In genomic region chr15:40367673-40368611, GRCh38 we compare ENCODE assay signal across 8 cellular contexts.
DNase-seq lines count a peak whose midpoint lies in the region; FAIRE-seq and TF ChIP-seq lines count a peak whose summit lies in the region.

No MANE protein-coding gene starts in this region.

- H2AFZ ChIP-seq in MM.1S (ENCODE audit: low read length): peak overlapping the region; percentile 98

- DNase-seq in ELF-1 (ENCODE audit: low read depth, low spot score) (peak; percentile 96), H54 (ENCODE audit: insufficient read length, low spot score) (peak; percentile 95), MM.1S (peak; percentile 96), T-helper 9 cell (peak; percentile 77), astrocyte of the spinal cord (ENCODE audit: low read depth, low spot score) (peak; percentile 82), iPS DF 6.9 (ENCODE audit: low read depth, low spot score) (peak; percentile 82), skeletal muscle cell (ENCODE audit: low read depth) (peak; percentile 63), NCI-H128 (lab: John Stamatoyannopoulos, UW; ENCODE audit: unreplicated experiment) (no peak)

- H3K9me3 ChIP-seq in MM.1S (replicated peaks; ENCODE audit: insufficient read depth, low read length) (no peaks in the 10 kb centered on the region), iPS DF 6.9 (ENCODE audit: control insufficient read depth, insufficient read depth, low read length) (no peaks in the 10 kb centered on the region)

- H3K4me2 ChIP-seq in MM.1S (ENCODE audit: low read depth, low read length): peak overlapping the region; percentile 96

- no CpG with 5 or more reads among the region's 91 CpGs for WGBS in iPS DF 6.9 (ENCODE audit: insufficient coverage, insufficient read length)

- no peaks in the 10 kb centered on the region; the same call in 1 of the 2 replicates for H3F3A ChIP-seq in MM.1S (ENCODE audit: insufficient read depth, low read length)

- H4K20me1 ChIP-seq in MM.1S (ENCODE audit: insufficient read depth, low read length): no peaks in the 10 kb centered on the region

- H3K9ac ChIP-seq in MM.1S (ENCODE audit: low read length): peak overlapping the region; percentile 46; the same call in 1 of the 2 replicates

- H3K27ac ChIP-seq in MM.1S (ENCODE audit: low read length) (peak overlapping the region; percentile 28; the same call in 1 of the 2 replicates), iPS DF 6.9 (ENCODE audit: low read length) (no peak overlapping the region)

- no peaks in the 10 kb centered on the region for H3K36me3 ChIP-seq in MM.1S (replicated peaks; ENCODE audit: insufficient read depth, low read length)
- H3K36me3 ChIP-seq in iPS DF 6.9 (ENCODE audit: control insufficient read depth, insufficient read depth, low read length): no peaks in the 10 kb centered on the region

- in situ Hi-C loops in astrocyte of the spinal cord (cut with HindIII; ENCODE audit: low sequenced_read_pairs): no loop called here

- FAIRE-seq in H54 (lab: Jason Lieb, UNC): no peak

- H3K4me3 ChIP-seq in MM.1S (ENCODE audit: low read length): peak overlapping the region; percentile 60
- peak overlapping the region; percentile 15 for H3K4me3 ChIP-seq in astrocyte of the spinal cord (ENCODE audit: low read depth, low read length)
- H3K4me3 ChIP-seq in iPS DF 6.9 (ENCODE audit: low read length): peak overlapping the region; percentile 11; the same call in 1 of the 2 replicates
- peak overlapping the region; percentile 37 for H3K4me3 ChIP-seq in skeletal muscle cell (ENCODE audit: low read depth, low read length)

- H3K27me3 ChIP-seq in MM.1S (replicated peaks; ENCODE audit: insufficient read depth, low read length) (peaks cover 14% of the 10 kb centered on the region; the same call in 1 of the 2 replicates), iPS DF 6.9 (ENCODE audit: control insufficient read depth, insufficient read depth, low read length) (no peaks in the 10 kb centered on the region; the same call in 1 of the 2 replicates)

- TF ChIP-seq POLR2A in H54 (IDR thresholded peaks at IDR 0.05; ENCODE audit: low read depth, low read length): no peak

- no peaks in the 10 kb centered on the region for H3K79me2 ChIP-seq in MM.1S (ENCODE audit: low read length)

- peak; percentile 76 for TF ChIP-seq CTCF in MM.1S (IDR thresholded peaks at IDR 0.05; ENCODE audit: low read length)
- TF ChIP-seq CTCF in astrocyte of the spinal cord (IDR thresholded peaks at IDR 0.05; ENCODE audit: low read depth, low read length): peak; percentile 74

- H3K4me1 ChIP-seq in MM.1S (ENCODE audit: low read length) (peaks cover 12% of the 10 kb centered on the region), iPS DF 6.9 (ENCODE audit: control insufficient read depth, insufficient read depth, low read length) (peaks cover 5% of the 10 kb centered on the region; the same call in 1 of the 2 replicates)

- no peaks in the 10 kb centered on the region for H3K9me2 ChIP-seq in MM.1S (replicated peaks; ENCODE audit: insufficient read depth, low read length)
